17 cellular contexts compared by ENCODE assay signal in the genomic region with DNA sequence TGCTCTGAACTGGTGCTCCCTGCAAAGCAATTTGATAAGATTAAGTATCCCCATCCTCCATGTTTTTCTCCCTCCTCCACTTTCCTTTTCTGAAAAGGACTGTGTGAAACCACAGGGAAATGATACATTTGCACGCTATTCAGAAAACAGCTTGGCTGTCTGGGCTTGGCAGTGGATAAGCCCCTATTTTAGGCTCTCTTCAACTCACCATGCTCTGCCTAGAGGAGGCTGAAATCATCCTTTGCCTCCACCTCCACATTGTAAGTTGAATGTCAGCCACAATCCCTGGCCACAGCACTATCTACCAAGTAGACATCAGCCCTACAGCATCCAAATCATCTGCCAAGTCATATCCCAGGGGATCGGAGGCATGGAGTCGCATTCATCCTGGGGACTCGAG.
DNase-seq lines count a peak whose midpoint lies in the region; ATAC-seq, FAIRE-seq and TF ChIP-seq lines count a peak whose summit lies in the region.
"Had no signal": no experiment of that assay in that cellular context is flagged by ENCODE, and none has a peak within 500 bp of the region (broad histone marks: within the 10 kb centered on the region; RNA-seq: fewer than 3 reads in every experiment).

No MANE protein-coding gene starts in this region.

- DNase-seq in GM23338 (ENCODE audit: low spot score), result no peak
- DNase-seq in amniotic epithelial cell (ENCODE audit: low read depth), result peak; percentile 43
- DNase-seq in smooth muscle cell (lab: John Stamatoyannopoulos, UW; ENCODE audit: unreplicated experiment), result no peak
- no peak for DNase-seq in activated gamma-delta T cell (lab: John Stamatoyannopoulos, UW)
- no peak for DNase-seq in Calu3
- DNase-seq in small intestine, result no peak
- DNase-seq: Caco-2; CD8-positive, alpha-beta memory T cell; DMS53; GF-D8; GOT3; H9 had no signal

- no peak for TF ChIP-seq RAD21 in neural cell (conservative IDR thresholded peaks at IDR 0.05)

- no peaks in the 10 kb centered on the region for H3F3A ChIP-seq in GM23338 (replicated peaks; ENCODE audit: low read depth)
- no peaks in the 10 kb centered on the region for H3F3A ChIP-seq in neural cell (ENCODE audit: insufficient read depth, low read length, poor library complexity, severe bottlenecking)
- H3F3A ChIP-seq in smooth muscle cell (ENCODE audit: low read depth), result peaks cover 6% of the 10 kb centered on the region

- H3K9me3 ChIP-seq in neural cell (ENCODE audit: low read length) (no peaks in the 10 kb centered on the region), smooth muscle cell (replicated peaks; ENCODE audit: low read depth) (no peaks in the 10 kb centered on the region), small intestine (ENCODE audit: control insufficient read depth, low read depth) (no peaks in the 10 kb centered on the region)
- H3K9me3 ChIP-seq: BLaER1, Caco-2 had no signal

- H3K4me1 Mint-ChIP-seq in GM23338 (0 out of 3 replicates have a peak, but pooled peaks cover 2% of the 10 kb centered on the region), Calu3 (ENCODE audit: low read depth, unreplicated experiment) (no peaks in the 10 kb centered on the region)
- H3K4me1 Mint-ChIP-seq: CD8-positive, alpha-beta memory T cell; H9; IgD-negative memory B cell had no signal

- no peaks in the 10 kb centered on the region for H3K27me3 ChIP-seq in GM23338 (ENCODE audit: insufficient read depth)
- no peaks in the 10 kb centered on the region for H3K27me3 ChIP-seq in neural cell (ENCODE audit: insufficient read depth, low read depth, low read length)
- H3K27me3 ChIP-seq in smooth muscle cell (ENCODE audit: low read depth), result no peaks in the 10 kb centered on the region
- no peaks in the 10 kb centered on the region for H3K27me3 ChIP-seq in small intestine (ENCODE audit: control insufficient read depth in 2 of 2, insufficient read depth in 2 of 2, low read length in 2 of 2)
- H3K27me3 ChIP-seq: BLaER1 had no signal

- H3K79me2 ChIP-seq in GM23338 (replicated peaks; ENCODE audit: insufficient read depth) (no peaks in the 10 kb centered on the region), neural cell (replicated peaks; ENCODE audit: insufficient read depth, low read length) (no peaks in the 10 kb centered on the region), smooth muscle cell (ENCODE audit: low read depth) (no peaks in the 10 kb centered on the region)

- H2AFZ ChIP-seq in GM23338, result peak overlapping the region; percentile 32
- H2AFZ ChIP-seq in neural cell (ENCODE audit: low read depth, low read length), result no peak overlapping the region
- H2AFZ ChIP-seq in smooth muscle cell (ENCODE audit: low read depth), result peak overlapping the region; percentile 58

- TF ChIP-seq CTCF in GM23338 (conservative IDR thresholded peaks at IDR 0.05; ENCODE audit: low read depth in 2 of 2), result no peak
- TF ChIP-seq CTCF in neural cell (IDR thresholded peaks at IDR 0.05; ENCODE audit: poor library complexity, severe bottlenecking), result no peak
- TF ChIP-seq CTCF in smooth muscle cell (IDR thresholded peaks at IDR 0.05; ENCODE audit: borderline replicate concordance, insufficient read depth, poor library complexity, severe bottlenecking), result no peak
- TF ChIP-seq CTCF in Calu3 (IDR thresholded peaks at IDR 0.05; ENCODE audit: unreplicated experiment), result no peak

- no peak overlapping the region for H3K4me3 ChIP-seq in GM23338
- no peak overlapping the region for H3K4me3 ChIP-seq in neural cell (ENCODE audit: low read length)
- H3K4me3 ChIP-seq in smooth muscle cell, result no peak overlapping the region
- no peak overlapping the region for H3K4me3 ChIP-seq in small intestine (ENCODE audit: low read depth in 1 of 2, low read length in 2 of 2)
- H3K4me3 ChIP-seq: BLaER1 had no signal

- 0 out of 2 replicates have a peak, but pooled peaks cover 3% of the 10 kb centered on the region for H3K9me2 ChIP-seq in GM23338 (ENCODE audit: insufficient read depth)
- no peaks in the 10 kb centered on the region for H3K9me2 ChIP-seq in neural cell (ENCODE audit: insufficient read depth, low read length)

- H3K36me3 Mint-ChIP-seq in GM23338 (ENCODE audit: low read depth) (no peaks in the 10 kb centered on the region), Calu3 (ENCODE audit: insufficient read depth, unreplicated experiment) (no peaks in the 10 kb centered on the region)
- H3K36me3 Mint-ChIP-seq: CD8-positive, alpha-beta memory T cell; IgD-negative memory B cell had no signal

- ATAC-seq in GM23338, result no peak
- ATAC-seq in GM18511 (IDR thresholded peaks at IDR 0.05; ENCODE audit: unreplicated experiment), result no peak

- H4K20me1 ChIP-seq in GM23338 (replicated peaks; ENCODE audit: insufficient read depth), result no peaks in the 10 kb centered on the region
- H4K20me1 ChIP-seq in neural cell (ENCODE audit: insufficient read depth), result no peaks in the 10 kb centered on the region
- no peaks in the 10 kb centered on the region for H4K20me1 ChIP-seq in smooth muscle cell (ENCODE audit: low read depth)
- H4K20me1 ChIP-seq: BLaER1 had no signal

- H3K4me1 ChIP-seq in GM23338 (ENCODE audit: insufficient read depth) (no peaks in the 10 kb centered on the region), smooth muscle cell (ENCODE audit: low read depth) (no peaks in the 10 kb centered on the region), small intestine (ENCODE audit: control insufficient read depth in 2 of 2, insufficient read depth in 1 of 2, low read depth in 1 of 2, low read length in 1 of 2) (peaks cover 0 to 3% of the 10 kb centered on the region in 2 donors)
- H3K4me1 ChIP-seq: BLaER1 had no signal

- WGBS in smooth muscle cell (ENCODE audit: low lambda C conversion rate), result 76% methylated on average over 4 of the region's 4 CpGs
- 85 to 90% (median 90%) methylated on average over 4 of the region's 4 CpGs for WGBS in small intestine, 3 donors

- intact Hi-C loops in Calu3 (cut with micrococcal nuclease; ENCODE audit: unreplicated experiment), result no loop called here

- no peaks in the 10 kb centered on the region for H3K9me3 Mint-ChIP-seq in GM23338
- H3K9me3 Mint-ChIP-seq in Calu3 (ENCODE audit: low read depth, unreplicated experiment), result peaks cover 12% of the 10 kb centered on the region

- H3K27ac ChIP-seq in GM23338 (ENCODE audit: low read depth), result no peak overlapping the region
- H3K27ac ChIP-seq in neural cell (ENCODE audit: low read length), result peak overlapping the region; percentile 69
- peak overlapping the region; percentile 28 for H3K27ac ChIP-seq in smooth muscle cell (ENCODE audit: low read depth)
- no peak overlapping the region for H3K27ac ChIP-seq in small intestine (ENCODE audit: low read depth in 1 of 2, low read length in 1 of 2)
- H3K27ac ChIP-seq: BLaER1 had no signal

- CTCF ChIA-PET in Calu3 (lab: Charles Lee), result no interaction called here

- FAIRE-seq in small intestine (lab: Jason Lieb, UNC), result no peak
- FAIRE-seq: A204.1 had no signal

- no peak overlapping the region for H3K4me2 ChIP-seq in GM23338
- H3K4me2 ChIP-seq in neural cell (ENCODE audit: low read length), result no peak overlapping the region
- H3K4me2 ChIP-seq in smooth muscle cell, result no peak overlapping the region
- H3K4me2 ChIP-seq: BLaER1 had no signal

- H3K9ac ChIP-seq in neural cell (ENCODE audit: low read length) (no peak overlapping the region), smooth muscle cell (ENCODE audit: low read depth) (no peak overlapping the region)
- H3K9ac ChIP-seq: BLaER1 had no signal

- no peak overlapping the region for H3K4me3 Mint-ChIP-seq in GM23338
- H3K4me3 Mint-ChIP-seq in Calu3 (ENCODE audit: low read depth, unreplicated experiment), result no peak overlapping the region
- H3K4me3 Mint-ChIP-seq: CD8-positive, alpha-beta memory T cell; H9; IgD-negative memory B cell had no signal

- no peak for TF ChIP-seq EP300 in neural cell (conservative IDR thresholded peaks at IDR 0.05; ENCODE audit: poor library complexity, severe bottlenecking)

- no peaks in the 10 kb centered on the region for H3K27me3 Mint-ChIP-seq in GM23338 (ENCODE audit: insufficient read depth, low read depth, poor library complexity)
- no peaks in the 10 kb centered on the region for H3K27me3 Mint-ChIP-seq in Calu3 (ENCODE audit: unreplicated experiment)
- H3K27me3 Mint-ChIP-seq: CD8-positive, alpha-beta memory T cell had no signal

- H3K27ac Mint-ChIP-seq in GM23338 (no peak overlapping the region), Calu3 (ENCODE audit: unreplicated experiment) (no peak overlapping the region)
- H3K27ac Mint-ChIP-seq: CD8-positive, alpha-beta memory T cell; H9; IgD-negative memory B cell had no signal

- BruUV-seq in Calu3 (replicated peaks; lab: Mats Ljungman, UMichigan), result no TSS peak

- H3K36me3 ChIP-seq in GM23338 (ENCODE audit: insufficient read depth), result no peaks in the 10 kb centered on the region
- no peaks in the 10 kb centered on the region for H3K36me3 ChIP-seq in neural cell (ENCODE audit: insufficient read depth, low read length)
- no peaks in the 10 kb centered on the region for H3K36me3 ChIP-seq in smooth muscle cell (ENCODE audit: low read depth)
- H3K36me3 ChIP-seq in small intestine (ENCODE audit: control insufficient read depth in 2 of 2, insufficient read depth in 2 of 2, low read length in 2 of 2), result no peaks in the 10 kb centered on the region
- H3K36me3 ChIP-seq: BLaER1 had no signal

TF ChIP-seq in GM23338, 12 proteins besides CTCF, POLR2A, EP300 and RAD21:
- TF ChIP-seq STAT1 (IDR thresholded peaks at IDR 0.05; ENCODE audit: unreplicated experiment) (no peak), EZH2 (IDR thresholded peaks at IDR 0.05; ENCODE audit: low read depth, unreplicated experiment) (no peak)

TF ChIP-seq in neural cell, 6 proteins besides CTCF, POLR2A, EP300 and RAD21:
- no peak for TF ChIP-seq SMC3 (conservative IDR thresholded peaks at IDR 0.05; ENCODE audit: poor library complexity)
- TF ChIP-seq TAF1 (IDR thresholded peaks at IDR 0.05; ENCODE audit: low read depth), result no peak
- TF ChIP-seq POLR2AphosphoS5 (IDR thresholded peaks at IDR 0.05), result no peak

Comparison
In these comparisons a context has a peak if more than half of its experiments do, and no peak if none do; other contexts are left out.
1. H3K27ac ChIP-seq: peak in neural cell (single experiment) and smooth muscle cell (single experiment); none in GM23338 (single experiment) and small intestine (0 of 2).